ENCODE assay signal across 32 cellular contexts in the genomic region with DNA sequence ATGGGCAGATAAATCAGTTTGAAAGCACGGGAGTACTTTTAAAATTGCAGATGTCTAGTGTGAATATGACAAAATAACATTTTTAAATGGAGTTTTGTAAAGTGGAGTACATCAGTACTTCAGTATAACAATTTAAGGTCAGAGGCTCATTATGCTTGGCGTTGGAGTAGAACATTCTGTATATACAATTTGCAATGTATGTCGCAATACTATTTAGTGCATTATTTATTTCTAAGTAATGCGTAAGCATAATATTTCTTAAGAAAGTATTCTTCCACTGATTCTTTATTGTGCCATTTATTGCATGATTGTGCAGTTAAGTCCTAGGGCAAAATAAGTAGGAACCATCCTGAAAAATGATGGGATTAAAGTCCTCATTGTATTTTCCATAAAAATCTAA.
"Had no signal": no experiment of that assay in that cellular context is flagged by ENCODE, and none has a peak within 500 bp of the region (broad histone marks: within the 10 kb centered on the region; RNA-seq: fewer than 3 reads in every experiment).

No MANE protein-coding gene starts in this region.

- H3K27ac ChIP-seq: adrenal gland, body of pancreas, brain microvascular endothelial cell, breast epithelium, VCaP had no signal

- DNase-seq: activated B cell treated with CpG ODN at 0.5 μM for 24 hours; activated CD4-positive, alpha-beta memory T cell treated with anti-CD3 and anti-CD28 coated beads for 36 hours; activated CD4-positive, alpha-beta T cell treated with anti-CD3 and anti-CD28 coated beads for 4 hours; activated CD4-positive, alpha-beta T cell treated with anti-CD3 and anti-CD28 coated beads, Interleukin-2, amount 10 ng/mL, durations not matched to agents 24 days and 14 days; activated CD4-positive, alpha-beta T cell treated with anti-CD3 and anti-CD28 coated beads, Interleukin-2, amount 50 U/mL, for 1 hour; activated CD4-positive, alpha-beta T cell treated with anti-CD3 and anti-CD28 coated beads, Interleukin-2, amount 50 U/mL, for 4 hours; activated CD4-positive, CD25-positive, alpha-beta regulatory T cell treated with anti-CD3 and anti-CD28 coated beads, Interleukin-2, amount 50 U/mL, for 72 hours; activated CD8-positive, alpha-beta memory T cell treated with anti-CD3 and anti-CD28 coated beads, Interleukin-2, amount 50 U/mL, for 4 hours; activated CD8-positive, alpha-beta T cell treated with anti-CD3 and anti-CD28 coated beads for 36 hours; activated effector memory CD4-positive, alpha-beta T cell treated with anti-CD3 and anti-CD28 coated beads, Interleukin-2, amount 50 U/mL, for 16 hours; activated gamma-delta T cell treated with Interleukin-2 at 50 U/mL for 16 hours; activated naive CD4-positive, alpha-beta T cell; activated naive CD4-positive, alpha-beta T cell treated with anti-CD3 and anti-CD28 coated beads for 36 hours; activated naive CD4-positive, alpha-beta T cell treated with anti-CD3 and anti-CD28 coated beads, Interleukin-2, amount 50 U/mL, for 16 hours; activated naive CD8-positive, alpha-beta T cell treated with anti-CD3 and anti-CD28 coated beads for 36 hours; activated T-cell treated with anti-CD3 and anti-CD28 coated beads for 4 hours; activated T-cell treated with anti-CD3 and anti-CD28 coated beads, Interleukin-2, amount 50 U/mL, for 1 hour; activated T-cell treated with anti-CD3 and anti-CD28 coated beads, Interleukin-2, amount 50 U/mL, for 4 hours; activated T-cell treated with anti-CD3 and anti-CD28 coated beads, Interleukin-2, amount 50 U/mL, for 72 hours; adrenal gland; amniotic stem cell; aorta; body of pancreas; brain microvascular endothelial cell; central memory CD4-positive, alpha-beta T cell; T-helper 2 cell; T-helper 9 cell had no signal

- ATAC-seq: activated CD8-positive, alpha-beta T cell treated with anti-CD3 and anti-CD28 coated beads for 36 hours; activated naive CD4-positive, alpha-beta T cell treated with anti-CD3 and anti-CD28 coated beads, Interleukin-2, amount 50 U/mL, for 72 hours; activated T-cell treated with anti-CD3 and anti-CD28 coated beads, Interleukin-2, amount 50 U/mL, for 4 hours; activated T-cell treated with anti-CD3 and anti-CD28 coated beads, Interleukin-2, amount 50 U/mL, for 72 hours; activated T-helper 17 cell treated with anti-CD3 and anti-CD28 coated beads, Interleukin-2, amount 50 U/mL, for 72 hours; body of pancreas had no signal

- H3K4me1 ChIP-seq: adrenal gland, body of pancreas, breast epithelium had no signal

- FAIRE-seq: TTC549 had no signal

- H3K4me3 ChIP-seq: adrenal gland, body of pancreas, breast epithelium had no signal

- H3K27me3 ChIP-seq: adrenal gland, body of pancreas, brain microvascular endothelial cell had no signal

- H3K9me3 ChIP-seq: adrenal gland, body of pancreas, breast epithelium had no signal

- H3K36me3 ChIP-seq: adrenal gland, brain microvascular endothelial cell, breast epithelium had no signal
